19 cellular contexts compared by ENCODE assay signal in genomic region chr6:88480822-88481221, GRCh38.
DNase-seq lines count a peak whose midpoint lies in the region; ATAC-seq and TF ChIP-seq lines count a peak whose summit lies in the region.
"Had no signal": no experiment of that assay in that cellular context is flagged by ENCODE, and none has a peak within 500 bp of the region (broad histone marks: within the 10 kb centered on the region; RNA-seq: fewer than 3 reads in every experiment).

No MANE protein-coding gene starts in this region.

- H3K4me3 Mint-ChIP-seq in WTC11: no peak overlapping the region
- no peak overlapping the region for H3K4me3 Mint-ChIP-seq in endodermal cell
- H3K4me3 Mint-ChIP-seq: CD4-positive, CD25-positive, alpha-beta regulatory T cell; HFFc6 had no signal

- intact Hi-C loops in dorsolateral prefrontal cortex (cut with DNase I): no loop called here

- H3K27ac Mint-ChIP-seq in WTC11 (0 out of 2 replicates have a peak overlapping the region, but pooled peaks have one; percentile 26), endodermal cell (no peak overlapping the region)
- H3K27ac Mint-ChIP-seq: CD4-positive, CD25-positive, alpha-beta regulatory T cell; HFFc6; IgD-negative memory B cell had no signal

- H3K4me1 ChIP-seq in endodermal cell (ENCODE audit: control insufficient read depth, insufficient read depth, low read length) (no peaks in the 10 kb centered on the region), neuronal stem cell (ENCODE audit: control insufficient read depth in 2 of 2, insufficient read depth in 1 of 2, low read depth in 1 of 2, low read length in 2 of 2) (peaks cover 0 to 18% of the 10 kb centered on the region in 2 donors)
- H3K4me1 ChIP-seq: BE2C, Caco-2 had no signal

- H2AK5ac ChIP-seq in neuronal stem cell (ENCODE audit: low read depth, low read length): no peak overlapping the region

- H3K18ac ChIP-seq in neuronal stem cell (ENCODE audit: low read length): no peak overlapping the region

- no peaks in the 10 kb centered on the region for H3K79me1 ChIP-seq in neuronal stem cell (ENCODE audit: low read depth, low read length)

- TF ChIP-seq CTCF in WTC11 (IDR thresholded peaks at IDR 0.05): no peak
- TF ChIP-seq CTCF in endodermal cell (conservative IDR thresholded peaks at IDR 0.05): no peak
- TF ChIP-seq CTCF in coronary artery (IDR thresholded peaks at IDR 0.05): no peak
- no peak for TF ChIP-seq CTCF in dorsolateral prefrontal cortex (IDR thresholded peaks at IDR 0.05 in 54 of 56, conservative IDR thresholded peaks at IDR 0.05 in 2 of 56; ENCODE audit: low read depth in 1 of 56, partially characterized antibody in 56 of 56)

- H3K27me3 ChIP-seq in endodermal cell (ENCODE audit: control insufficient read depth, insufficient read depth, low read length, poor library complexity, severe bottlenecking) (no peaks in the 10 kb centered on the region), neuronal stem cell (ENCODE audit: control insufficient read depth in 3 of 3, insufficient read depth in 3 of 3, low read depth in 1 of 3, low read length in 3 of 3) (no peaks in the 10 kb centered on the region), dorsolateral prefrontal cortex (no peaks in the 10 kb centered on the region)
- H3K27me3 ChIP-seq: BE2C had no signal

- H3K36me3 Mint-ChIP-seq in WTC11 (peaks cover 33% of the 10 kb centered on the region), endodermal cell (ENCODE audit: low read depth) (no peaks in the 10 kb centered on the region)
- H3K36me3 Mint-ChIP-seq: CD4-positive, CD25-positive, alpha-beta regulatory T cell; IgD-negative memory B cell had no signal

- no peak overlapping the region for H3K4me3 ChIP-seq in endodermal cell (ENCODE audit: low read length)
- H3K4me3 ChIP-seq in neuronal stem cell (ENCODE audit: low read length in 2 of 2): no peak overlapping the region
- H3K4me3 ChIP-seq in coronary artery: no peak overlapping the region
- H3K4me3 ChIP-seq in dorsolateral prefrontal cortex: no peak overlapping the region

- H3K27me3 Mint-ChIP-seq in WTC11 (ENCODE audit: low read depth): peaks cover 17% of the 10 kb centered on the region
- H3K27me3 Mint-ChIP-seq in endodermal cell (ENCODE audit: insufficient read depth): no peaks in the 10 kb centered on the region
- H3K27me3 Mint-ChIP-seq: CD4-positive, CD25-positive, alpha-beta regulatory T cell; IgD-negative memory B cell had no signal

- 48 to 75% methylated on average over 2 to 4 of the region's 5 CpGs for WGBS in endodermal cell (ENCODE audit: insufficient coverage in 1 of 2, insufficient read length in 1 of 2), 2 experiments
- WGBS in neuronal stem cell (ENCODE audit: extremely low coverage in 2 of 2, insufficient read length in 2 of 2, insufficient replicate concordance in 1 of 2), 2 donors: no CpG with 5 or more reads among the region's 5 CpGs

- H3K9ac ChIP-seq in endodermal cell (ENCODE audit: extremely low read depth, low read length, poor library complexity, severe bottlenecking): no peak overlapping the region
- no peak overlapping the region for H3K9ac ChIP-seq in neuronal stem cell (ENCODE audit: low read depth, low read length, poor library complexity)

- no peak overlapping the region for H4K91ac ChIP-seq in neuronal stem cell (ENCODE audit: low read depth, low read length, poor library complexity)

- POLR2A ChIA-PET in WTC11 (lab: Charles Lee): no interaction called here

- H3K4me2 ChIP-seq in neuronal stem cell (ENCODE audit: insufficient read depth, low read length, poor library complexity, severe bottlenecking): no peak overlapping the region

- H3K9me3 ChIP-seq in endodermal cell (ENCODE audit: control insufficient read depth, low read length): peaks cover 38% of the 10 kb centered on the region
- H3K9me3 ChIP-seq in neuronal stem cell (replicated peaks in 1 of 2; ENCODE audit: control insufficient read depth in 2 of 2, insufficient read depth in 1 of 2, low read depth in 1 of 2, low read length in 2 of 2): peaks cover 3 to 17% of the 10 kb centered on the region in 2 donors
- H3K9me3 ChIP-seq: BE2C, Caco-2 had no signal

- H3K27ac ChIP-seq in endodermal cell (ENCODE audit: low read depth, low read length) (peak overlapping the region; percentile 25), neuronal stem cell (replicated peaks; ENCODE audit: low read length) (peak overlapping the region; percentile 55), coronary artery (no peak overlapping the region), dorsolateral prefrontal cortex (no peak overlapping the region)

- no peak overlapping the region for H2BK12ac ChIP-seq in neuronal stem cell (ENCODE audit: low read length)

- H3K14ac ChIP-seq in neuronal stem cell (ENCODE audit: low read length): no peak overlapping the region

- H3K4me1 Mint-ChIP-seq in WTC11 (peaks cover 10% of the 10 kb centered on the region; the same call in 1 of the 2 replicates), endodermal cell (no peaks in the 10 kb centered on the region)
- H3K4me1 Mint-ChIP-seq: CD4-positive, CD25-positive, alpha-beta regulatory T cell had no signal

- no peak overlapping the region for H4K8ac ChIP-seq in neuronal stem cell (ENCODE audit: low read depth, low read length)

- H2BK120ac ChIP-seq in neuronal stem cell (ENCODE audit: low read depth, low read length): no peak overlapping the region

- no peak overlapping the region for H3K4ac ChIP-seq in neuronal stem cell (ENCODE audit: low read length)

- no peak overlapping the region for H2BK5ac ChIP-seq in neuronal stem cell (ENCODE audit: low read length)

- H2AFZ ChIP-seq in neuronal stem cell (ENCODE audit: low read length): peak overlapping the region; percentile 42

- H2BK15ac ChIP-seq in neuronal stem cell (ENCODE audit: low read length): no peak overlapping the region

- ATAC-seq in WTC11 (peak; percentile 71), HG03095 (IDR thresholded peaks at IDR 0.05; ENCODE audit: unreplicated experiment) (no peak)
- ATAC-seq: HCT116, HepG2 had no signal

- H3K23ac ChIP-seq in neuronal stem cell (ENCODE audit: low read depth, low read length, poor library complexity): no peak overlapping the region

- H3K36me3 ChIP-seq in endodermal cell (ENCODE audit: control insufficient read depth, insufficient read depth, low read length) (no peaks in the 10 kb centered on the region), neuronal stem cell (replicated peaks in 1 of 2; ENCODE audit: control insufficient read depth in 2 of 2, insufficient read depth in 2 of 2, low read length in 2 of 2) (no peaks in the 10 kb centered on the region)
- H3K36me3 ChIP-seq: BE2C had no signal

- CTCF ChIA-PET in WTC11 (lab: Charles Lee): no interaction called here

- H3K9me3 Mint-ChIP-seq in WTC11: peaks cover 55% of the 10 kb centered on the region
- peaks cover 30% of the 10 kb centered on the region for H3K9me3 Mint-ChIP-seq in endodermal cell

- DNase-seq in NCI-H69 (lab: John Stamatoyannopoulos, UW): peak; percentile 82
- DNase-seq in WTC11 (ENCODE audit: low spot score): no peak
- no peak for DNase-seq in endodermal cell
- no peak for DNase-seq in neuronal stem cell (ENCODE audit: low spot score)
- no peak for DNase-seq in coronary artery (ENCODE audit: low spot score)
- DNase-seq in dorsolateral prefrontal cortex: no peak
- DNase-seq: ACHN; BE2C; C1 segment of cervical spinal cord; Caco-2; CD4-positive, CD25-positive, alpha-beta regulatory T cell; GOT3; H7; HFFc6; KBM-7 had no signal

TF ChIP-seq in WTC11, 78 proteins besides CTCF, POLR2A, EP300 and RAD21:
- TF ChIP-seq CREB1 (CRISPR knock-in tag; IDR thresholded peaks at IDR 0.05): no peak
- TF ChIP-seq HMGA2 (CRISPR knock-in tag; IDR thresholded peaks at IDR 0.05): no peak
- TF ChIP-seq, protein P1, sequence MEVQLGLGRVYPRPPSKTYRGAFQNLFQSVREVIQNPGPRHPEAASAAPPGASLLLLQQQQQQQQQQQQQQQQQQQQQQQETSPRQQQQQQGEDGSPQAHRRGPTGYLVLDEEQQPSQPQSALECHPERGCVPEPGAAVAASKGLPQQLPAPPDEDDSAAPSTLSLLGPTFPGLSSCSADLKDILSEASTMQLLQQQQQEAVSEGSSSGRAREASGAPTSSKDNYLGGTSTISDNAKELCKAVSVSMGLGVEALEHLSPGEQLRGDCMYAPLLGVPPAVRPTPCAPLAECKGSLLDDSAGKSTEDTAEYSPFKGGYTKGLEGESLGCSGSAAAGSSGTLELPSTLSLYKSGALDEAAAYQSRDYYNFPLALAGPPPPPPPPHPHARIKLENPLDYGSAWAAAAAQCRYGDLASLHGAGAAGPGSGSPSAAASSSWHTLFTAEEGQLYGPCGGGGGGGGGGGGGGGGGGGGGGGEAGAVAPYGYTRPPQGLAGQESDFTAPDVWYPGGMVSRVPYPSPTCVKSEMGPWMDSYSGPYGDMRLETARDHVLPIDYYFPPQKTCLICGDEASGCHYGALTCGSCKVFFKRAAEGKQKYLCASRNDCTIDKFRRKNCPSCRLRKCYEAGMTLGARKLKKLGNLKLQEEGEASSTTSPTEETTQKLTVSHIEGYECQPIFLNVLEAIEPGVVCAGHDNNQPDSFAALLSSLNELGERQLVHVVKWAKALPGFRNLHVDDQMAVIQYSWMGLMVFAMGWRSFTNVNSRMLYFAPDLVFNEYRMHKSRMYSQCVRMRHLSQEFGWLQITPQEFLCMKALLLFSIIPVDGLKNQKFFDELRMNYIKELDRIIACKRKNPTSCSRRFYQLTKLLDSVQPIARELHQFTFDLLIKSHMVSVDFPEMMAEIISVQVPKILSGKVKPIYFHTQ (CRISPR knock-in tag; IDR thresholded peaks at IDR 0.05): no peak
- TF ChIP-seq JUN (CRISPR knock-in tag; IDR thresholded peaks at IDR 0.05): no peak
- TF ChIP-seq, protein P2, sequence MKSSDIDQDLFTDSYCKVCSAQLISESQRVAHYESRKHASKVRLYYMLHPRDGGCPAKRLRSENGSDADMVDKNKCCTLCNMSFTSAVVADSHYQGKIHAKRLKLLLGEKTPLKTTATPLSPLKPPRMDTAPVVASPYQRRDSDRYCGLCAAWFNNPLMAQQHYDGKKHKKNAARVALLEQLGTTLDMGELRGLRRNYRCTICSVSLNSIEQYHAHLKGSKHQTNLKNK (CRISPR knock-in tag; IDR thresholded peaks at IDR 0.05): no peak
TF ChIP-seq in WTC11: peak in this region for 0.

Comparison
In these comparisons a context has a peak if more than half of its experiments do, and no peak if none do; other contexts are left out.
1. H3K27ac ChIP-seq: peak in endodermal cell (single experiment) and neuronal stem cell (single experiment); none in coronary artery (0 of 2) and dorsolateral prefrontal cortex (0 of 59).